8 cellular contexts compared by ENCODE assay signal in the genomic region with DNA sequence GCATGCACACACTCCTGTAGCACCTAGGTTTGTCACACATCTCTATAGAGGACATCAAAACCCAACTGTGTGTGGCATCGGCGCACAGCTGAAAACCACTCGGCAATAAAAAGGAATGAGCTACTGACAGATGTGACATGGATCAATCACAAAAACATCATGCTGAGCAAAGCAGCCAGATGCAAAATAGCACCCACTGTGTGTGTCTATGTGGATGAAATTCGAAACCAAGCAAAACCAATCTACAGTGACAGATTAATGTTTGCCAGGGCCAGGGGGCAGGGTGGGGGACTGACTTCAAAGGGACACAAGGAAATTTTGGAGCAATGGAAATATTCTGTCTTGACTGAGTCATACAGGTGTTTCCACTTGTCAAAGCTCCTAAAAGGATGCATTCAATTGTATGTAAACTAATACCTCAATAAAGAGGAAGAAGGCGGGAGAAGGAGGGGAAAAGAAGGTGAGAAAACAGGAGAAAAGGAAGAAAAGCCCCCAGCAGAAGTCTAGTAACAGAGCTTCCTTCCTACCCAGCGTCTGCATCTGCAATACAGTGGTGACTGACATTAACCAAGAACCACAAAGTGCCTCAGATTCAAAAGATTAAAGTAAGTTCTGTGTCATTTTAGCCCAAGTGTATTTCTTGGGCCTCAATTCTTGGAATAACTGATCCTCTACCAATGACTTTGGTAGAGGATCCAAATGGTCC. TPM values are rescaled to one million over a fixed set of nuclear protein-coding genes. Genes with fewer than 3 reads are reported as not detected.
DNase-seq lines count a peak whose midpoint lies in the region; TF ChIP-seq lines count a peak whose summit lies in the region.

No MANE protein-coding gene starts in this region.

- H3K27me3 ChIP-seq in transverse colon = no peaks in the 10 kb centered on the region
- no peaks in the 10 kb centered on the region for H3K27me3 ChIP-seq in MG63

- no peaks in the 10 kb centered on the region for H3K9me3 Mint-ChIP-seq in endothelial cell (ENCODE audit: unreplicated experiment)

- intact Hi-C loops in transverse colon (cut with DNase I; ENCODE audit: low total_unique reads) = no loop called here

- no peak overlapping the region for H3K4me3 Mint-ChIP-seq in endothelial cell (ENCODE audit: unreplicated experiment)

- no peak for TF ChIP-seq POLR2A in transverse colon (IDR thresholded peaks at IDR 0.05)

- H3K4me3 ChIP-seq in transverse colon (no peak overlapping the region), MG63 (no peak overlapping the region)

- H3K9me3 ChIP-seq in transverse colon (no peaks in the 10 kb centered on the region), MG63 (no peaks in the 10 kb centered on the region)

- in situ Hi-C loops in transverse colon (cut with MboI; ENCODE audit: low pct_ligation_motif_present in 1 of 4, low pct_unique_long_range_greater_than_20kb in 1 of 4, low sequenced_read_pairs in 3 of 4) = no loop called here

- H3K4me1 ChIP-seq in transverse colon = peaks cover 25 to 84% (median 36%) of the 10 kb centered on the region in 4 donors

- peak; percentile 26 for DNase-seq in stimulated activated CD8-positive, alpha-beta memory T cell treated with anti-CD3 and anti-CD28 coated beads, Interleukin-4, amount 100 ng/mL, for 24 hours (ENCODE audit: low read depth)
- DNase-seq in stimulated activated CD8-positive, alpha-beta memory T cell treated with anti-CD3 and anti-CD28 coated beads, Interleukin-4, amount 100 ng/mL, for 48 hours = no peak
- DNase-seq in NCI-H748 treated with DMSO at 0.1 percent for 48 hours (lab: John Stamatoyannopoulos, UW) (peak; percentile 64), endothelial cell (ENCODE audit: low spot score) (no peak), transverse colon (no peak), SIG-M5 treated with dmso at 0.1 percent for 504 hours (lab: John Stamatoyannopoulos, UW; ENCODE audit: unreplicated experiment) (no peak), MG63 (no peak), NCI-H446 (lab: John Stamatoyannopoulos, UW) (no peak)

- WGBS in transverse colon (ENCODE audit: low coverage in 1 of 2), 2 donors = 63 to 80% methylated on average over 1 to 6 of the region's 6 CpGs

- H3K4me1 Mint-ChIP-seq in endothelial cell (ENCODE audit: unreplicated experiment) = peaks cover 70% of the 10 kb centered on the region

- peaks cover 12% of the 10 kb centered on the region for H3K27me3 Mint-ChIP-seq in endothelial cell (ENCODE audit: unreplicated experiment)

- TF ChIP-seq CTCF in endothelial cell (IDR thresholded peaks at IDR 0.05; ENCODE audit: unreplicated experiment) (no peak), transverse colon (IDR thresholded peaks at IDR 0.05) (no peak)

- peaks cover 27% of the 10 kb centered on the region for H3K36me3 Mint-ChIP-seq in endothelial cell (ENCODE audit: low read depth, unreplicated experiment)

- H3K36me3 ChIP-seq in transverse colon (no peaks in the 10 kb centered on the region), MG63 (peaks cover 5% of the 10 kb centered on the region; the same call in 1 of the 2 replicates)

- peak overlapping the region; percentile 7 for H3K27ac Mint-ChIP-seq in endothelial cell (ENCODE audit: unreplicated experiment)

- no peak for TF ChIP-seq EP300 in transverse colon (IDR thresholded peaks at IDR 0.05; ENCODE audit: low read depth)

- H3K27ac ChIP-seq in transverse colon = peak overlapping the region; percentile 3 to 75 (median 52)

RNA-seq across cellular contexts. Expression of a gene that starts 49.8 kb away (rescaled TPM):
- total RNA-seq in endothelial cell (ENCODE audit: unreplicated experiment) (93.7 TPM), transverse colon (100 to 1,000 TPM in 3 of 4 donors, 10 to 100 TPM in 1; 53.9 to 250 (median 198) TPM)
- total RNA-seq in MG63 (2014; rRNA removed; shearing (Covaris generic); ENCODE audit: low replicate concordance) = 45.4 and 46.2 TPM in 2 replicates

Comparison
In these comparisons a context has a peak if more than half of its experiments do, and no peak if none do; other contexts are left out.
1. DNase-seq: peak in stimulated activated CD8-positive, alpha-beta memory T cell treated with anti-CD3 and anti-CD28 coated beads, Interleukin-4, amount 100 ng/mL, for 24 hours (single experiment) and NCI-H748 treated with DMSO at 0.1 percent for 48 hours (single experiment); none in stimulated activated CD8-positive, alpha-beta memory T cell treated with anti-CD3 and anti-CD28 coated beads, Interleukin-4, amount 100 ng/mL, for 48 hours (single experiment), endothelial cell (single experiment), transverse colon (single experiment), SIG-M5 treated with dmso at 0.1 percent for 504 hours (single experiment), MG63 (single experiment) and NCI-H446 (0 of 2).